Comparison of ENCODE assay signal across 14 cellular contexts in the genomic region with DNA sequence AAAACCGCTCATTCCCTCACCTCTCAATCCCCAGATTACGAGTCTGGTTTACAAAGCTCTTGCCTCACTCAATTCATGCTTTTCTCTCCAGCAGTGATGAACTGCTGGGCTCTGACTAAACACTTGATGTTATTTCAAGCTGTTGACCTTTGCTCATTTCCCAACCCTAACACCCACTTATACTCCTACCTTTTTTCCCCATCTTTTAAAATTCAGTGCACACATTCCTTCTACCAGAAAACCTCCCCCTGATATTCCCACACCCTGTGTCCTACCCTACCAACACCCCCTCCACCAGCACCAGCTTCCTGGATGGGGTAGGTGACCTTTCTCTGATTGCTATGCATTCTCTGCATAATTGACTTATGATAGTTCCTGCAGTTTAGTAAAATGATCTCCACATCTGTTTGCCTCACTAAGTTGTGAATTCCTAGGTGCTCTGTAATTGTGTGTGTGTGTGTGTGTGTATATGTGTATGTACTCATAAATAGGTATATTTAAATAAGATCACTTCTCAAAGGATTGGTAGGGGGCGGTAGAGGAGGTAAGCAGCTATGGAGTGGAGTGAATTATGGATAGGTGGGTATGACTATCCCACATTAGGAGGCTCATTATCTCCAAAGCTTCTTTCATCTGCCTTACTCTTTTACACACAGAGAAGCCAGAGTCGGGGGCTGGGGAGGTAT.
DNase-seq lines count a peak whose midpoint lies in the region; ATAC-seq and TF ChIP-seq lines count a peak whose summit lies in the region.
"Had no signal": no experiment of that assay in that cellular context is flagged by ENCODE, and none has a peak within 500 bp of the region (broad histone marks: within the 10 kb centered on the region; RNA-seq: fewer than 3 reads in every experiment).

No MANE protein-coding gene starts in this region.

- DNase-seq in NCI-H2227 (lab: John Stamatoyannopoulos, UW; ENCODE audit: unreplicated experiment) (peak; percentile 2), NCI-H2227 treated with DMSO at 0.1 percent for 48 hours (lab: John Stamatoyannopoulos, UW) (no peak), astrocyte of the cerebellum (ENCODE audit: low read depth) (peak; percentile 19), hepatic stellate cell (ENCODE audit: low spot score) (peak; percentile 62), substantia nigra (lab: John Stamatoyannopoulos, UW) (no peak), NOMO-1 (lab: John Stamatoyannopoulos, UW; ENCODE audit: unreplicated experiment in 2 of 2) (no peak)
- DNase-seq: 8988T; activated CD8-positive, alpha-beta memory T cell treated with anti-CD3 and anti-CD28 coated beads, Interleukin-2, amount 50 U/mL, for 48 hours; central memory CD4-positive, alpha-beta T cell; naive B cell; NCI-H146; stimulated activated CD4-positive, alpha-beta T cell treated with anti-CD3 and anti-CD28 coated beads, Interleukin-2, amount 100 ng/mL, for 48 hours had no signal

- no peak overlapping the region for H3K4me3 ChIP-seq in astrocyte of the cerebellum (ENCODE audit: low read depth, low read length)

- H3K27ac ChIP-seq in substantia nigra (ENCODE audit: low read depth, low read length, poor library complexity, severe bottlenecking) = peak overlapping the region; percentile 100

- peak; percentile 15 for TF ChIP-seq CTCF in astrocyte of the cerebellum (IDR thresholded peaks at IDR 0.05; ENCODE audit: low read depth, low read length, missing control alignments)

- in situ Hi-C loops in astrocyte of the cerebellum (cut with HindIII; ENCODE audit: low sequenced_read_pairs) = no loop called here

- ATAC-seq in HG02798 (IDR thresholded peaks at IDR 0.05; ENCODE audit: poor library complexity, unreplicated experiment) (no peak), GM19035 (IDR thresholded peaks at IDR 0.05; ENCODE audit: unreplicated experiment) (no peak)

Comparison
In these comparisons a context has a peak if more than half of its experiments do, and no peak if none do; other contexts are left out.
1. DNase-seq: peak in NCI-H2227 (single experiment), astrocyte of the cerebellum (single experiment) and hepatic stellate cell (single experiment); none in NCI-H2227 treated with DMSO at 0.1 percent for 48 hours (single experiment), substantia nigra (0 of 49) and NOMO-1 (0 of 2).